24 cellular contexts compared by ENCODE assay signal in the genomic region with DNA sequence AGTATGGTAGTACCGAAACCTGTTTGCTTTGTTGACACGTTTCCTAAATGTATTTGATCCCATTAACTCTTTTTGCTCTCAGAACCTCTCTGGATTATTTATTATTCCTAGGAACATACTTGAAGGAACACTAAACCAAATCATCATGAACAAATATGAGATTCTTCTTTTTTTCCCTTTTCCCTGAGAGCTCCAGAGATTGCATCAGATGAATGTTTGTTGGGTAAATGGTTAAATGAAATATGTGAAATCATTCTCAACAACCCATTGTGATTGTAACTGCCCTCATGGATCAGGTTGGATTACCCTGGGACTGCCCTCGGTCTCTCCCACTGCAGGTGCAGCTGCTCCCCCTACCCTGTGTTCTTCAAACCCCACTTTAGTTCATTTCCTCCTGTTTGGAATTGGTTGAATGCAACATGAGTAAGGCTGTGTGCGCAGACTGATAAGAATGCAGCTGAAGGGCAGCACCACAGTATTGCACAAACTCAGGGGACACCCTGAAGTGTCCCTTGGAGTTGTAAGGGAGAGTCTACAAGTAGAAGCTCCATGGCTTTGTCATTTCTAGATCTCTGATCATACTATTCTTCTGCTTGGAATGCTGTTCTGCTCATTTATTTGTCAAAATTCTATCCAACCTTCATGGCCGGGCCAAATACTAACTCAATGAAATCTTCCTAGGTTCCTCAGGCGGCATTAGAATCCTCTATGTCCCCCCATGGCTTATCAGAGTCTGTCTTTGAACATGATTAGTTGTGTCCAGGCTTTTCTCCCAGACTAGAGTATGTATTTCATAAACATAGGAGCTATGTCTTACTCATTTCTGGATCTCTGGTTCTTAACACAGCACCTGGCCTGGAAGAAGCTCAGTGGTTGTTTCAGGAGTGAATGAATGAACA.
"Had no signal": no experiment of that assay in that cellular context is flagged by ENCODE, and none has a peak within 500 bp of the region (broad histone marks: within the 10 kb centered on the region; RNA-seq: fewer than 3 reads in every experiment).

No MANE protein-coding gene starts in this region.

- H3K36me3 Mint-ChIP-seq: activated naive CD4-positive, alpha-beta T cell treated with anti-CD3 and anti-CD28 coated beads, Interleukin-2, amount 50 U/mL, for 72 hours; natural killer cell had no signal

- H3K27me3 ChIP-seq: breast epithelium, neutrophil, ovary, right atrium auricular region, upper lobe of left lung had no signal

- H3K4me1 ChIP-seq: breast epithelium, prostate gland, right atrium auricular region, upper lobe of left lung had no signal

- H3K27ac Mint-ChIP-seq: activated naive CD4-positive, alpha-beta T cell treated with anti-CD3 and anti-CD28 coated beads, Interleukin-2, amount 50 U/mL, for 72 hours; activated T-cell treated with anti-CD3 and anti-CD28 coated beads, Interleukin-2, amount 50 U/mL, for 24 hours; activated T-helper 17 cell treated with anti-CD3 and anti-CD28 coated beads, Interleukin-2, amount 50 U/mL, for 72 hours; natural killer cell had no signal

- H3K4me3 ChIP-seq: breast epithelium, ovary, prostate gland, right atrium auricular region, upper lobe of left lung had no signal

- ATAC-seq: activated naive CD4-positive, alpha-beta T cell treated with anti-CD3 and anti-CD28 coated beads, Interleukin-2, amount 50 U/mL, for 72 hours; activated T-helper 17 cell treated with anti-CD3 and anti-CD28 coated beads, Interleukin-2, amount 50 U/mL, for 72 hours; esophagus mucosa; left ventricle myocardium superior; natural killer cell; stimulated activated naive CD8-positive, alpha-beta T cell treated with anti-CD3 and anti-CD28 coated beads, Interleukin-15, Interleukin-2, amounts not matched to agents 100 U/mL and 50 U/mL, for 24 hours had no signal

- DNase-seq: activated CD4-positive, alpha-beta T cell treated with anti-CD3 and anti-CD28 coated beads for 1 hour; activated CD8-positive, alpha-beta memory T cell treated with anti-CD3 and anti-CD28 coated beads for 24 hours; activated CD8-positive, alpha-beta memory T cell treated with anti-CD3 and anti-CD28 coated beads, Interleukin-2, amount 50 U/mL, for 4 hours; activated T-cell treated with anti-CD3 and anti-CD28 coated beads, Interleukin-2, amount 50 U/mL, for 24 hours; effector memory CD4-positive, alpha-beta T cell; glutamatergic neuron; hippocampal formation; left ventricle myocardium superior; midbrain; natural killer cell; ovary; stimulated activated CD4-positive, alpha-beta T cell treated with anti-CD3 and anti-CD28 coated beads, Interleukin-12 subunit alpha, Interleukin-12 subunit beta, amount 100 ng/mL, for 4 hours; stimulated activated CD4-positive, alpha-beta T cell treated with anti-CD3 and anti-CD28 coated beads, Interleukin-4, amount 100 ng/mL, for 4 hours; stimulated activated naive CD8-positive, alpha-beta T cell treated with anti-CD3 and anti-CD28 coated beads, Interleukin-15, Interleukin-2, amounts not matched to agents 100 U/mL and 50 U/mL, for 24 hours; upper lobe of left lung; WERI-Rb-1 had no signal

- H3K9me3 ChIP-seq: breast epithelium, neutrophil, ovary, prostate gland, right atrium auricular region, upper lobe of left lung had no signal

- H3K9me3 Mint-ChIP-seq: activated naive CD4-positive, alpha-beta T cell treated with anti-CD3 and anti-CD28 coated beads, Interleukin-2, amount 50 U/mL, for 72 hours; activated T-cell treated with anti-CD3 and anti-CD28 coated beads, Interleukin-2, amount 50 U/mL, for 24 hours; central memory CD8-positive, alpha-beta T cell; natural killer cell had no signal

- H3K4me3 Mint-ChIP-seq: activated T-cell treated with anti-CD3 and anti-CD28 coated beads, Interleukin-2, amount 50 U/mL, for 24 hours; activated T-helper 17 cell treated with anti-CD3 and anti-CD28 coated beads, Interleukin-2, amount 50 U/mL, for 72 hours; central memory CD8-positive, alpha-beta T cell; natural killer cell had no signal

- H3K36me3 ChIP-seq: breast epithelium, neutrophil, ovary, prostate gland, right atrium auricular region, upper lobe of left lung, WERI-Rb-1 had no signal

- H3K27ac ChIP-seq: breast epithelium, neutrophil, ovary, prostate gland, right atrium auricular region, upper lobe of left lung, WERI-Rb-1 had no signal

- H3K27me3 Mint-ChIP-seq: activated T-cell treated with anti-CD3 and anti-CD28 coated beads, Interleukin-2, amount 50 U/mL, for 24 hours had no signal

- H3K4me1 Mint-ChIP-seq: activated T-helper 17 cell treated with anti-CD3 and anti-CD28 coated beads, Interleukin-2, amount 50 U/mL, for 72 hours; central memory CD8-positive, alpha-beta T cell; natural killer cell had no signal
